1 cellular context compared by ENCODE assay signal in genomic region chr9:109455391-109455790, GRCh38.
TF ChIP-seq lines count a peak whose summit lies in the region.

No MANE protein-coding gene starts in this region.

TF ChIP-seq in WTC11, 78 proteins besides CTCF, POLR2A, EP300 and RAD21:
- TF ChIP-seq NFYB (CRISPR knock-in tag; conservative IDR thresholded peaks at IDR 0.05; ENCODE audit: low read depth), result no peak
- no peak for TF ChIP-seq JUN (CRISPR knock-in tag; IDR thresholded peaks at IDR 0.05)
- TF ChIP-seq, protein P1, sequence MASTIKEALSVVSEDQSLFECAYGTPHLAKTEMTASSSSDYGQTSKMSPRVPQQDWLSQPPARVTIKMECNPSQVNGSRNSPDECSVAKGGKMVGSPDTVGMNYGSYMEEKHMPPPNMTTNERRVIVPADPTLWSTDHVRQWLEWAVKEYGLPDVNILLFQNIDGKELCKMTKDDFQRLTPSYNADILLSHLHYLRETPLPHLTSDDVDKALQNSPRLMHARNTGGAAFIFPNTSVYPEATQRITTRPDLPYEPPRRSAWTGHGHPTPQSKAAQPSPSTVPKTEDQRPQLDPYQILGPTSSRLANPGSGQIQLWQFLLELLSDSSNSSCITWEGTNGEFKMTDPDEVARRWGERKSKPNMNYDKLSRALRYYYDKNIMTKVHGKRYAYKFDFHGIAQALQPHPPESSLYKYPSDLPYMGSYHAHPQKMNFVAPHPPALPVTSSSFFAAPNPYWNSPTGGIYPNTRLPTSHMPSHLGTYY (CRISPR knock-in tag; IDR thresholded peaks at IDR 0.05), result no peak
- no peak for TF ChIP-seq SMAD3 (CRISPR knock-in tag; IDR thresholded peaks at IDR 0.05; ENCODE audit: borderline replicate concordance)
- no peak for TF ChIP-seq MAX (CRISPR knock-in tag; IDR thresholded peaks at IDR 0.05)
- TF ChIP-seq NR1H2 (CRISPR knock-in tag; IDR thresholded peaks at IDR 0.05), result no peak
- TF ChIP-seq GABPB1 (CRISPR knock-in tag; IDR thresholded peaks at IDR 0.05), result no peak
- no peak for TF ChIP-seq IRF2 (CRISPR knock-in tag; IDR thresholded peaks at IDR 0.05; ENCODE audit: borderline replicate concordance, low read depth)
- TF ChIP-seq STAT6 (CRISPR knock-in tag; conservative IDR thresholded peaks at IDR 0.05; ENCODE audit: low read depth), result no peak
- no peak for TF ChIP-seq CBFB (CRISPR knock-in tag; IDR thresholded peaks at IDR 0.05; ENCODE audit: low read depth)
- TF ChIP-seq, protein P2, sequence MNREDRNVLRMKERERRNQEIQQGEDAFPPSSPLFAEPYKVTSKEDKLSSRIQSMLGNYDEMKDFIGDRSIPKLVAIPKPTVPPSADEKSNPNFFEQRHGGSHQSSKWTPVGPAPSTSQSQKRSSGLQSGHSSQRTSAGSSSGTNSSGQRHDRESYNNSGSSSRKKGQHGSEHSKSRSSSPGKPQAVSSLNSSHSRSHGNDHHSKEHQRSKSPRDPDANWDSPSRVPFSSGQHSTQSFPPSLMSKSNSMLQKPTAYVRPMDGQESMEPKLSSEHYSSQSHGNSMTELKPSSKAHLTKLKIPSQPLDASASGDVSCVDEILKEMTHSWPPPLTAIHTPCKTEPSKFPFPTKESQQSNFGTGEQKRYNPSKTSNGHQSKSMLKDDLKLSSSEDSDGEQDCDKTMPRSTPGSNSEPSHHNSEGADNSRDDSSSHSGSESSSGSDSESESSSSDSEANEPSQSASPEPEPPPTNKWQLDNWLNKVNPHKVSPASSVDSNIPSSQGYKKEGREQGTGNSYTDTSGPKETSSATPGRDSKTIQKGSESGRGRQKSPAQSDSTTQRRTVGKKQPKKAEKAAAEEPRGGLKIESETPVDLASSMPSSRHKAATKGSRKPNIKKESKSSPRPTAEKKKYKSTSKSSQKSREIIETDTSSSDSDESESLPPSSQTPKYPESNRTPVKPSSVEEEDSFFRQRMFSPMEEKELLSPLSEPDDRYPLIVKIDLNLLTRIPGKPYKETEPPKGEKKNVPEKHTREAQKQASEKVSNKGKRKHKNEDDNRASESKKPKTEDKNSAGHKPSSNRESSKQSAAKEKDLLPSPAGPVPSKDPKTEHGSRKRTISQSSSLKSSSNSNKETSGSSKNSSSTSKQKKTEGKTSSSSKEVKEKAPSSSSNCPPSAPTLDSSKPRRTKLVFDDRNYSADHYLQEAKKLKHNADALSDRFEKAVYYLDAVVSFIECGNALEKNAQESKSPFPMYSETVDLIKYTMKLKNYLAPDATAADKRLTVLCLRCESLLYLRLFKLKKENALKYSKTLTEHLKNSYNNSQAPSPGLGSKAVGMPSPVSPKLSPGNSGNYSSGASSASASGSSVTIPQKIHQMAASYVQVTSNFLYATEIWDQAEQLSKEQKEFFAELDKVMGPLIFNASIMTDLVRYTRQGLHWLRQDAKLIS (CRISPR knock-in tag; IDR thresholded peaks at IDR 0.05; ENCODE audit: borderline replicate concordance), result no peak
- TF ChIP-seq JAZF1 (CRISPR knock-in tag; IDR thresholded peaks at IDR 0.05), result no peak
- no peak for TF ChIP-seq ETV6 (CRISPR knock-in tag; IDR thresholded peaks at IDR 0.05)
